In the genomic region with DNA sequence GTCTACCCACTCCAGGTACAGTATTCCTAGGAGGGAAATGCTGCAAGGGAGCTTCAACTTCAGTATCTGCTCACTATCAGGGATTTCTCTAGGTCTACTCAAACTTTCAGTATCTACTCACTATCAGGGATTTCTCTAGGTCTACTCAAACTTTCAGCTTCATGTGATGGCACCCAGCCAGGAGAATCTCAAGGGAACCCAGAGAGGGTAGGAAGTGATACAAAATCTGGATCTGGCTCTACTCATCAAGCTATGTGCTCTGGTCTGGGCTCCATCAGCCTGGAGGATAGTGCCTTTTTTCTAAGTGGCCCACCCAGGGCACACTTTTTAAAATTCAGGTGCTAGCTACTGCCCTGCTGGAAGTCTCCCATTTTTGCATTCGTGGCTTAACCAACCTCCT, we compare ENCODE assay signal across 31 cellular contexts.
"Had no signal": no experiment of that assay in that cellular context is flagged by ENCODE, and none has a peak within 500 bp of the region (broad histone marks: within the 10 kb centered on the region; RNA-seq: fewer than 3 reads in every experiment).

No MANE protein-coding gene starts in this region.

- H3K27ac Mint-ChIP-seq: activated B cell treated with CpG ODN at 0.5 μM for 24 hours; activated CD8-positive, alpha-beta T cell treated with anti-CD3 and anti-CD28 coated beads for 36 hours; activated naive CD8-positive, alpha-beta T cell; activated T-helper 17 cell treated with anti-CD3 and anti-CD28 coated beads, Interleukin-2, amount 50 U/mL, for 72 hours; dendritic cell treated with granulocyte-macrophage colony-stimulating factor and Interleukin-4, amounts not matched to agents 40 ng/mL and 50 ng/mL, for 4 days; endodermal cell; T-helper 17 cell; T-helper 2 cell treated with Interferon-gamma antibody and Interleukin-4, amounts not matched to agents 5 μg/mL and 100 μg/mL, for 36 hours had no signal

- ATAC-seq: activated CD4-positive, CD25-positive, alpha-beta regulatory T cell treated with anti-CD3 and anti-CD28 coated beads, Interleukin-2, amount 50 U/mL, for 24 hours; activated CD8-positive, alpha-beta T cell treated with anti-CD3 and anti-CD28 coated beads for 36 hours; activated T-cell treated with anti-CD3 and anti-CD28 coated beads, Interleukin-2, amount 50 U/mL, for 4 hours; activated T-helper 17 cell treated with anti-CD3 and anti-CD28 coated beads, Interleukin-2, amount 50 U/mL, for 72 hours; esophagus mucosa; gastroesophageal sphincter; heart right ventricle; T-helper 17 cell had no signal

- H3K27ac ChIP-seq: brain microvascular endothelial cell, coronary artery, dorsolateral prefrontal cortex, gastroesophageal sphincter, heart right ventricle, WERI-Rb-1 had no signal

- H3K27me3 ChIP-seq: brain microvascular endothelial cell, gastroesophageal sphincter, heart right ventricle had no signal

- H3K9me3 Mint-ChIP-seq: activated B cell treated with CpG ODN at 0.5 μM for 24 hours; activated CD8-positive, alpha-beta T cell treated with anti-CD3 and anti-CD28 coated beads for 36 hours; activated T-cell treated with anti-CD3 and anti-CD28 coated beads, Interleukin-2, amount 50 U/mL, for 4 hours; activated T-helper 17 cell treated with anti-CD3 and anti-CD28 coated beads, Interleukin-2, amount 50 U/mL, for 72 hours; central memory CD8-positive, alpha-beta T cell; dendritic cell treated with granulocyte-macrophage colony-stimulating factor and Interleukin-4, amounts not matched to agents 40 ng/mL and 50 ng/mL, for 4 days; T-helper 2 cell treated with Interferon-gamma antibody and Interleukin-4, amounts not matched to agents 5 μg/mL and 100 μg/mL, for 36 hours had no signal

- H3K27me3 Mint-ChIP-seq: activated CD8-positive, alpha-beta T cell treated with anti-CD3 and anti-CD28 coated beads for 36 hours; activated naive CD8-positive, alpha-beta T cell; dendritic cell treated with granulocyte-macrophage colony-stimulating factor and Interleukin-4, amounts not matched to agents 40 ng/mL and 50 ng/mL, for 4 days; T-helper 17 cell had no signal

- H3K4me3 Mint-ChIP-seq: activated B cell treated with CpG ODN at 0.5 μM for 24 hours; activated CD8-positive, alpha-beta T cell treated with anti-CD3 and anti-CD28 coated beads for 36 hours; activated naive CD8-positive, alpha-beta T cell; activated T-cell treated with anti-CD3 and anti-CD28 coated beads, Interleukin-2, amount 50 U/mL, for 4 hours; activated T-helper 17 cell treated with anti-CD3 and anti-CD28 coated beads, Interleukin-2, amount 50 U/mL, for 72 hours; central memory CD8-positive, alpha-beta T cell; dendritic cell treated with granulocyte-macrophage colony-stimulating factor and Interleukin-4, amounts not matched to agents 40 ng/mL and 50 ng/mL, for 4 days; endodermal cell; T-helper 17 cell; T-helper 2 cell treated with Interferon-gamma antibody and Interleukin-4, amounts not matched to agents 5 μg/mL and 100 μg/mL, for 36 hours had no signal

- H3K4me1 Mint-ChIP-seq: activated B cell treated with CpG ODN at 0.5 μM for 24 hours; activated T-helper 17 cell treated with anti-CD3 and anti-CD28 coated beads, Interleukin-2, amount 50 U/mL, for 72 hours; central memory CD8-positive, alpha-beta T cell had no signal

- DNase-seq: activated B cell treated with CpG ODN at 0.5 μM for 24 hours; activated CD4-positive, alpha-beta T cell treated with anti-CD3 and anti-CD28 coated beads for 48 hours; activated CD4-positive, alpha-beta T cell treated with anti-CD3 and anti-CD28 coated beads, Interleukin-2, amount 50 U/mL, for 1 hour; activated CD4-positive, alpha-beta T cell treated with anti-CD3 and anti-CD28 coated beads, Interleukin-2, amount 50 U/mL, for 48 hours; activated CD8-positive, alpha-beta memory T cell treated with anti-CD3 and anti-CD28 coated beads for 24 hours; activated CD8-positive, alpha-beta T cell treated with anti-CD3 and anti-CD28 coated beads for 36 hours; activated effector memory CD4-positive, alpha-beta T cell treated with Interleukin-2 at 50 U/mL for 16 hours; activated gamma-delta T cell treated with Interleukin-2 at 50 U/mL for 16 hours; activated naive CD4-positive, alpha-beta T cell treated with anti-CD3 and anti-CD28 coated beads, Interleukin-2, amount 50 U/mL, for 16 hours; activated naive CD4-positive, alpha-beta T cell treated with Interleukin-2 at 50 U/mL for 16 hours; activated T-cell treated with anti-CD3 and anti-CD28 coated beads, Interleukin-2, amount 50 U/mL, for 4 hours; amniotic stem cell; anterior cingulate cortex; brain microvascular endothelial cell; dorsolateral prefrontal cortex; effector memory CD4-positive, alpha-beta T cell; endodermal cell; foreskin melanocyte; T-helper 17 cell; T1000; WERI-Rb-1 had no signal

- H3K36me3 ChIP-seq: brain microvascular endothelial cell, gastroesophageal sphincter, heart right ventricle, WERI-Rb-1 had no signal

- H3K4me1 ChIP-seq: gastroesophageal sphincter, heart right ventricle had no signal

- H3K4me3 ChIP-seq: coronary artery, dorsolateral prefrontal cortex, gastroesophageal sphincter, heart right ventricle had no signal
